Comparison of ENCODE assay signal across 15 cellular contexts in genomic region chr20:50456452-50457324, GRCh38. TPM values are rescaled to one million over a fixed set of nuclear protein-coding genes. Genes with fewer than 3 reads are reported as not detected.
DNase-seq lines count a peak whose midpoint lies in the region; ATAC-seq and TF ChIP-seq lines count a peak whose summit lies in the region.
"Had no signal": no experiment of that assay in that cellular context is flagged by ENCODE, and none has a peak within 500 bp of the region (broad histone marks: within the 10 kb centered on the region; RNA-seq: fewer than 3 reads in every experiment).

No MANE protein-coding gene starts in this region.

- no peak overlapping the region for H3K4me2 ChIP-seq in mesenchymal stem cell (ENCODE audit: low read length, poor library complexity, severe bottlenecking)

- H3K23ac ChIP-seq in mesenchymal stem cell (ENCODE audit: low read length in 2 of 2) = no peak overlapping the region

- peak overlapping the region; percentile 70 to 76 for H3K4ac ChIP-seq in mesenchymal stem cell (ENCODE audit: low read depth in 1 of 2, low read length in 2 of 2)

- peak overlapping the region in 1 of 2 experiments; percentile 1 for H3K14ac ChIP-seq in mesenchymal stem cell (ENCODE audit: low read length in 2 of 2)

- H3K9me3 ChIP-seq in mesenchymal stem cell (ENCODE audit: control insufficient read depth, low read length) = no peaks in the 10 kb centered on the region
- no peaks in the 10 kb centered on the region for H3K9me3 ChIP-seq in mucosa of descending colon
- H3K9me3 ChIP-seq: MG63, thoracic aorta had no signal

- no peaks in the 10 kb centered on the region for H3K27me3 ChIP-seq in mesenchymal stem cell (ENCODE audit: control insufficient read depth in 1 of 2, insufficient read depth in 1 of 2, low read length in 2 of 2)
- H3K27me3 ChIP-seq: MG63 had no signal

- H3K4me3 ChIP-seq in mesenchymal stem cell (ENCODE audit: insufficient read depth in 1 of 2, low read depth in 1 of 2, low read length in 2 of 2) = no peak overlapping the region
- no peak overlapping the region for H3K4me3 ChIP-seq in mucosa of descending colon
- H3K4me3 ChIP-seq: MG63, thoracic aorta had no signal

- WGBS in mesenchymal stem cell = 91% methylated on average over 8 of the region's 8 CpGs

- H2BK12ac ChIP-seq in mesenchymal stem cell (ENCODE audit: low read length in 2 of 2) = peak overlapping the region; percentile 61 to 91

- H3K27ac ChIP-seq in mesenchymal stem cell (ENCODE audit: low read length, poor library complexity, severe bottlenecking) = no peak overlapping the region
- H3K27ac ChIP-seq: 22Rv1, parathyroid adenoma, thoracic aorta had no signal

- DNase-seq in DMS 273 (lab: John Stamatoyannopoulos, UW; ENCODE audit: unreplicated experiment) (peak; percentile 30), DMS 273 treated with DMSO at 0.1 percent for 48 hours (lab: John Stamatoyannopoulos, UW) (no peak), mesenchymal stem cell (no peak), mucosa of descending colon (no peak)
- peak; percentile 42 for DNase-seq in activated CD8-positive, alpha-beta T cell treated with anti-CD3 and anti-CD28 coated beads for 36 hours
- DNase-seq in stimulated activated naive CD4-positive, alpha-beta T cell treated with Interleukin-2 at 50 U/mL for 16 hours (lab: John Stamatoyannopoulos, UW) = no peak
- DNase-seq: HCEC 1CT, MG63, NCI-H774 had no signal

- H4K8ac ChIP-seq in mesenchymal stem cell (ENCODE audit: low read length) = peak overlapping the region; percentile 57

- peak overlapping the region; percentile 75 for H2BK120ac ChIP-seq in mesenchymal stem cell (ENCODE audit: low read depth, low read length)

- CTCF ChIA-PET in activated CD8-positive, alpha-beta T cell treated with anti-CD3 and anti-CD28 coated beads for 36 hours (lab: Charles Lee) = interaction anchor here (1.2 to 4.4 kb wide), 2 partner anchors 7 to 268 kb away, joined by 3 to 22 read pairs; no protein-coding TSS in a partner anchor

- no peaks in the 10 kb centered on the region for H3K36me3 ChIP-seq in mesenchymal stem cell (ENCODE audit: control insufficient read depth in 1 of 2, insufficient read depth in 2 of 2, low read depth in 1 of 2, low read length in 2 of 2)
- no peaks in the 10 kb centered on the region for H3K36me3 ChIP-seq in mucosa of descending colon (ENCODE audit: low read depth)
- H3K36me3 ChIP-seq: MG63, thoracic aorta had no signal

- no peak for ATAC-seq in activated CD8-positive, alpha-beta T cell treated with anti-CD3 and anti-CD28 coated beads for 36 hours
- ATAC-seq in mucosa of descending colon (no peak), GM18519 (IDR thresholded peaks at IDR 0.05; ENCODE audit: low FRiP score, unreplicated experiment) (no peak)

- TF ChIP-seq CTCF in GM12873 (IDR thresholded peaks at IDR 0.05; ENCODE audit: insufficient read depth, low read depth, low read length, missing control alignments) = peak; percentile 44
- TF ChIP-seq CTCF in activated CD8-positive, alpha-beta T cell treated with anti-CD3 and anti-CD28 coated beads for 36 hours (IDR thresholded peaks at IDR 0.05) = peak; percentile 22
- TF ChIP-seq CTCF in mucosa of descending colon (IDR thresholded peaks at IDR 0.05) = no peak

- H3K27ac Mint-ChIP-seq in activated CD8-positive, alpha-beta T cell treated with anti-CD3 and anti-CD28 coated beads for 36 hours = no peak overlapping the region

- H2BK5ac ChIP-seq in mesenchymal stem cell (ENCODE audit: low read depth, low read length, poor library complexity, severe bottlenecking) = no peak overlapping the region

- H3K4me1 ChIP-seq in mesenchymal stem cell (ENCODE audit: control insufficient read depth, insufficient read depth, low read depth, low read length) (peaks cover 8% of the 10 kb centered on the region), mucosa of descending colon (ENCODE audit: low read depth) (no peaks in the 10 kb centered on the region)

- H2AK5ac ChIP-seq in mesenchymal stem cell (ENCODE audit: low read length, severe bottlenecking) = no peak overlapping the region

- H3K4me1 Mint-ChIP-seq in activated CD8-positive, alpha-beta T cell treated with anti-CD3 and anti-CD28 coated beads for 36 hours (ENCODE audit: low read depth) = peaks cover 3% of the 10 kb centered on the region
- H3K4me1 Mint-ChIP-seq: brain had no signal

- no peak overlapping the region for H2AFZ ChIP-seq in mesenchymal stem cell (ENCODE audit: low read depth, low read length)
- H2AFZ ChIP-seq: parathyroid adenoma had no signal

- H2BK15ac ChIP-seq in mesenchymal stem cell (ENCODE audit: low read depth, poor library complexity, severe bottlenecking) = peak overlapping the region; percentile 36

- peak overlapping the region; percentile 91 for H4K91ac ChIP-seq in mesenchymal stem cell (ENCODE audit: low read length)

- H3K36me3 Mint-ChIP-seq in activated CD8-positive, alpha-beta T cell treated with anti-CD3 and anti-CD28 coated beads for 36 hours (ENCODE audit: low read depth) = no peaks in the 10 kb centered on the region
- H3K36me3 Mint-ChIP-seq: brain had no signal

- peak overlapping the region; percentile 84 to 86 for H3K18ac ChIP-seq in mesenchymal stem cell (ENCODE audit: low read depth in 1 of 2, low read length in 2 of 2)

- no peak overlapping the region for H3K4me3 Mint-ChIP-seq in activated CD8-positive, alpha-beta T cell treated with anti-CD3 and anti-CD28 coated beads for 36 hours
- H3K4me3 Mint-ChIP-seq: brain had no signal

- POLR2A ChIA-PET in activated CD8-positive, alpha-beta T cell treated with anti-CD3 and anti-CD28 coated beads for 36 hours (lab: Charles Lee) = interaction anchor here (1.1 kb wide), 1 partner anchor 265 kb away, joined by 3 read pairs; no protein-coding TSS in a partner anchor

- H3K79me1 ChIP-seq in mesenchymal stem cell (replicated peaks; ENCODE audit: low read length, poor library complexity, severe bottlenecking) = no peaks in the 10 kb centered on the region

- no peaks in the 10 kb centered on the region for H3K9me3 Mint-ChIP-seq in activated CD8-positive, alpha-beta T cell treated with anti-CD3 and anti-CD28 coated beads for 36 hours

- H3K9ac ChIP-seq in mesenchymal stem cell (ENCODE audit: low read length) = no peak overlapping the region
- H3K9ac ChIP-seq: parathyroid adenoma had no signal

- intact Hi-C loops in activated CD8-positive, alpha-beta T cell treated with anti-CD3 and anti-CD28 coated beads for 36 hours (cut with micrococcal nuclease) = no loop called here
- intact Hi-C loops in mucosa of descending colon (cut with DNase I, micrococcal nuclease) = loop anchor here in 1 of 2 donors (10.0 kb wide), 1 partner anchor 72 kb away; no protein-coding TSS in a partner anchor

- H3K27me3 Mint-ChIP-seq in activated CD8-positive, alpha-beta T cell treated with anti-CD3 and anti-CD28 coated beads for 36 hours = peaks cover 20% of the 10 kb centered on the region

RNA-seq across cellular contexts. Expression of gene PTPN1, which starts 53.5 kb away (rescaled TPM):
- total RNA-seq in activated CD8-positive, alpha-beta T cell treated with anti-CD3 and anti-CD28 coated beads for 36 hours = 10 to 100 TPM; 65.1 to 66.6 TPM
- polyA plus RNA-seq in mesenchymal stem cell (2013, experiment 1 of 2) = 66.8 TPM
- polyA plus RNA-seq in mesenchymal stem cell (2013, experiment 2 of 2) = 65.2 TPM
- total RNA-seq in mucosa of descending colon = 10 to 100 TPM; 33.2 to 35.1 (median 33.4) TPM

Comparison
In these comparisons a context has a peak if more than half of its experiments do, and no peak if none do; other contexts are left out.
1. DNase-seq: peak in DMS 273 (single experiment) and activated CD8-positive, alpha-beta T cell treated with anti-CD3 and anti-CD28 coated beads for 36 hours (single experiment); none in DMS 273 treated with DMSO at 0.1 percent for 48 hours (single experiment), mesenchymal stem cell (single experiment), mucosa of descending colon (0 of 3) and stimulated activated naive CD4-positive, alpha-beta T cell treated with Interleukin-2 at 50 U/mL for 16 hours (single experiment).